Comparison of ENCODE assay signal across 8 cellular contexts in the genomic region with DNA sequence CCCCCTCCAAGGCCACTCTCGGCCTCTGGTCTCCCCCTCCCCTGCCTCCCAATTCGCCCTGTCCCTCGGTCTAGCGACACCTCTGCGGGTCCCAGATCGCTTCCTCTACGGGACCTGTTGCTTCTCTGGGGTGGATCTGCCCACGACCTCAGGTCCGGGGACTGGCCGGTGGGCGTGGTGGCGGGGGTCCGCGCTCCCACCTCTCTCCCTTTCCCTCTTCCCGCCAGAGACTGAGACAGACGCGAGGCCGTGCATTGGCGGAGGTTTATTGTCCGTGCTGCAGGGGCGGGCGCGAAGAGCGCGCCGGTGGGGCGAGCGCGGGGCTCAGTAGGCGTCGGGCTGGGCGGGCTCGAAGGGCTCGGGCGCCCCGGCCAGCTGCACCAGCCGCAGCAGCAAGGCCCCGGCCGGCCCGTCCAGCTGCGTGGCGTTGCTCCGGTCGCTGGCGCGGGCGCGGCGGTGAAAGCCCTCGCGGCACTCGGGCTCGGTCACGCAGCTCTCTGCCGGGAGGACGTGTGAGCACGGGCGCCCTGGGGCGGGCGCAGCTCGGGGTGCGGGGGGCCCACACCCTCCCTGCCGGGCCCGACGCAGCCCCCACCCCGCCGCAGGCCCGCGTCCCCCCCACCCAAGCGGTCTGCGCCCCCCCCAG. TPM values are rescaled to one million over a fixed set of nuclear protein-coding genes. Genes with fewer than 3 reads are reported as not detected.
DNase-seq lines count a peak whose midpoint lies in the region; ATAC-seq lines count a peak whose summit lies in the region.

No MANE protein-coding gene starts in this region.

- peak; percentile 32 for ATAC-seq in activated CD8-positive, alpha-beta T cell treated with anti-CD3 and anti-CD28 coated beads, Interleukin-2, amount 10 ng/mL, durations not matched to agents 7 days and 5 days
- peak; percentile 41 for ATAC-seq in stimulated activated effector memory CD8-positive, alpha-beta T cell treated with anti-CD3 and anti-CD28 coated beads, Interleukin-12 subunit alpha, Interleukin-12 subunit beta, amount 100 ng/mL, for 72 hours
- ATAC-seq in GM18511 (IDR thresholded peaks at IDR 0.05; ENCODE audit: unreplicated experiment), result no peak
- no peak for ATAC-seq in HG03095 (IDR thresholded peaks at IDR 0.05; ENCODE audit: unreplicated experiment)

- H3K27ac ChIP-seq in iPS DF 6.9 (ENCODE audit: low read length), result no peak overlapping the region

- H3K27ac Mint-ChIP-seq in activated CD8-positive, alpha-beta T cell treated with anti-CD3 and anti-CD28 coated beads, Interleukin-2, amount 10 ng/mL, durations not matched to agents 7 days and 5 days, result no peak overlapping the region
- H3K27ac Mint-ChIP-seq in stimulated activated effector memory CD8-positive, alpha-beta T cell treated with anti-CD3 and anti-CD28 coated beads, Interleukin-12 subunit alpha, Interleukin-12 subunit beta, amount 100 ng/mL, for 72 hours, result no peak overlapping the region

- no peaks in the 10 kb centered on the region; the same call in 1 of the 2 replicates for H3K36me3 ChIP-seq in iPS DF 6.9 (ENCODE audit: control insufficient read depth, insufficient read depth, low read length)

- H3K27me3 ChIP-seq in iPS DF 6.9 (ENCODE audit: control insufficient read depth, insufficient read depth, low read length), result peaks cover 23% of the 10 kb centered on the region

- no peaks in the 10 kb centered on the region for H3K9me3 ChIP-seq in iPS DF 6.9 (ENCODE audit: control insufficient read depth, insufficient read depth, low read length)

- peaks cover 5% of the 10 kb centered on the region for H3K36me3 Mint-ChIP-seq in activated CD8-positive, alpha-beta T cell treated with anti-CD3 and anti-CD28 coated beads, Interleukin-2, amount 10 ng/mL, durations not matched to agents 7 days and 5 days (ENCODE audit: low read depth)
- no peaks in the 10 kb centered on the region for H3K36me3 Mint-ChIP-seq in stimulated activated effector memory CD8-positive, alpha-beta T cell treated with anti-CD3 and anti-CD28 coated beads, Interleukin-12 subunit alpha, Interleukin-12 subunit beta, amount 100 ng/mL, for 72 hours

- WGBS in iPS DF 6.9 (ENCODE audit: insufficient coverage, insufficient read length), result no CpG with 5 or more reads among the region's 71 CpGs

- H3K9me3 Mint-ChIP-seq in activated CD8-positive, alpha-beta T cell treated with anti-CD3 and anti-CD28 coated beads, Interleukin-2, amount 10 ng/mL, durations not matched to agents 7 days and 5 days (ENCODE audit: insufficient read depth), result peaks cover 3% of the 10 kb centered on the region
- H3K9me3 Mint-ChIP-seq in stimulated activated effector memory CD8-positive, alpha-beta T cell treated with anti-CD3 and anti-CD28 coated beads, Interleukin-12 subunit alpha, Interleukin-12 subunit beta, amount 100 ng/mL, for 72 hours, result no peaks in the 10 kb centered on the region

- POLR2A ChIA-PET in activated CD8-positive, alpha-beta T cell treated with anti-CD3 and anti-CD28 coated beads, Interleukin-2, amount 10 ng/mL, durations not matched to agents 7 days and 5 days (lab: Charles Lee), result interaction anchor here (0.7 kb wide), 1 partner anchor 10 kb away, joined by 4 read pairs; no protein-coding TSS in a partner anchor

- peaks cover 56% of the 10 kb centered on the region for H3K27me3 Mint-ChIP-seq in activated CD8-positive, alpha-beta T cell treated with anti-CD3 and anti-CD28 coated beads, Interleukin-2, amount 10 ng/mL, durations not matched to agents 7 days and 5 days (ENCODE audit: low read depth)

- DNase-seq in NCI-H748 (lab: John Stamatoyannopoulos, UW; ENCODE audit: unreplicated experiment) (peak; percentile 64), NCI-H748 treated with DMSO at 0.1 percent for 48 hours (lab: John Stamatoyannopoulos, UW) (no peak), iPS DF 6.9 (ENCODE audit: low read depth, low spot score) (no peak), CD1c-positive myeloid dendritic cell (ENCODE audit: extremely low spot score) (no peak)
- no peak for DNase-seq in activated CD8-positive, alpha-beta T cell treated with anti-CD3 and anti-CD28 coated beads, Interleukin-2, amount 10 ng/mL, durations not matched to agents 7 days and 5 days
- no peak for DNase-seq in stimulated activated effector memory CD8-positive, alpha-beta T cell treated with anti-CD3 and anti-CD28 coated beads, Interleukin-12 subunit alpha, Interleukin-12 subunit beta, amount 100 ng/mL, for 72 hours (ENCODE audit: low spot score in 2 of 2)

- H3K4me3 ChIP-seq in iPS DF 6.9 (ENCODE audit: low read length), result peak overlapping the region; percentile 15; the same call in 1 of the 2 replicates

- peaks cover 16% of the 10 kb centered on the region for H3K4me1 Mint-ChIP-seq in activated CD8-positive, alpha-beta T cell treated with anti-CD3 and anti-CD28 coated beads, Interleukin-2, amount 10 ng/mL, durations not matched to agents 7 days and 5 days (ENCODE audit: low read depth)
- H3K4me1 Mint-ChIP-seq in stimulated activated effector memory CD8-positive, alpha-beta T cell treated with anti-CD3 and anti-CD28 coated beads, Interleukin-12 subunit alpha, Interleukin-12 subunit beta, amount 100 ng/mL, for 72 hours, result peaks cover 11% of the 10 kb centered on the region

- CTCF ChIA-PET in activated CD8-positive, alpha-beta T cell treated with anti-CD3 and anti-CD28 coated beads, Interleukin-2, amount 10 ng/mL, durations not matched to agents 7 days and 5 days (lab: Charles Lee), result no interaction called here

- peaks cover 7% of the 10 kb centered on the region for H3K4me1 ChIP-seq in iPS DF 6.9 (ENCODE audit: control insufficient read depth, insufficient read depth, low read length)

- no peak overlapping the region for H3K4me3 Mint-ChIP-seq in activated CD8-positive, alpha-beta T cell treated with anti-CD3 and anti-CD28 coated beads, Interleukin-2, amount 10 ng/mL, durations not matched to agents 7 days and 5 days
- peak overlapping the region; percentile 20 for H3K4me3 Mint-ChIP-seq in stimulated activated effector memory CD8-positive, alpha-beta T cell treated with anti-CD3 and anti-CD28 coated beads, Interleukin-12 subunit alpha, Interleukin-12 subunit beta, amount 100 ng/mL, for 72 hours

RNA-seq across cellular contexts. Expression of gene AVP, which starts 2.1 kb away (rescaled TPM):
- not detected for total RNA-seq in activated CD8-positive, alpha-beta T cell treated with anti-CD3 and anti-CD28 coated beads, Interleukin-2, amount 10 ng/mL, durations not matched to agents 7 days and 5 days

RNA-seq across cellular contexts. Expression of gene OXT, which starts 11.0 kb away (rescaled TPM):
- total RNA-seq in activated CD8-positive, alpha-beta T cell treated with anti-CD3 and anti-CD28 coated beads, Interleukin-2, amount 10 ng/mL, durations not matched to agents 7 days and 5 days, result not detected

RNA-seq across cellular contexts. Expression of gene MRPS26, which starts 36.6 kb away (rescaled TPM):
- 10 to 100 TPM; 37.4 to 38.9 TPM for total RNA-seq in activated CD8-positive, alpha-beta T cell treated with anti-CD3 and anti-CD28 coated beads, Interleukin-2, amount 10 ng/mL, durations not matched to agents 7 days and 5 days

RNA-seq across cellular contexts. Expression of gene GNRH2, which starts 39.0 kb away (rescaled TPM):
- total RNA-seq in activated CD8-positive, alpha-beta T cell treated with anti-CD3 and anti-CD28 coated beads, Interleukin-2, amount 10 ng/mL, durations not matched to agents 7 days and 5 days, result 1 to 10 TPM; 1.5 to 1.7 TPM

Comparison
In these comparisons a context has a peak if more than half of its experiments do, and no peak if none do; other contexts are left out.
1. ATAC-seq: peak in activated CD8-positive, alpha-beta T cell treated with anti-CD3 and anti-CD28 coated beads, Interleukin-2, amount 10 ng/mL, durations not matched to agents 7 days and 5 days (single experiment) and stimulated activated effector memory CD8-positive, alpha-beta T cell treated with anti-CD3 and anti-CD28 coated beads, Interleukin-12 subunit alpha, Interleukin-12 subunit beta, amount 100 ng/mL, for 72 hours (single experiment); none in GM18511 (single experiment) and HG03095 (single experiment).